1 cellular context compared by ENCODE assay signal in genomic region chr10:114402871-114403544, GRCh38.
TF ChIP-seq lines count a peak whose summit lies in the region.

No MANE protein-coding gene starts in this region.

TF ChIP-seq in GM23338, 12 proteins besides CTCF, POLR2A, EP300 and RAD21 (continued from another document):
- TF ChIP-seq ZNF462 (CRISPR knock-in tag; IDR thresholded peaks at IDR 0.05) (no peak), ETS1 (IDR thresholded peaks at IDR 0.05) (no peak), ZNF331 (CRISPR knock-in tag; IDR thresholded peaks at IDR 0.05; ENCODE audit: low read depth) (no peak), NANOG (IDR thresholded peaks at IDR 0.05; ENCODE audit: borderline replicate concordance) (no peak), CREB1 (CRISPR knock-in tag; IDR thresholded peaks at IDR 0.05; ENCODE audit: low read depth) (no peak)
